Comparison of ENCODE assay signal across 2 cellular contexts in genomic region chr1:15994590-15995351, GRCh38.
A peak's percentile ranks its signal among the peaks of the same experiment; 100 is the strongest.
TF ChIP-seq lines count a peak whose summit lies in the region.

No MANE protein-coding gene starts in this region.

TF ChIP-seq in HEK293, 187 proteins besides CTCF, POLR2A, EP300 and RAD21:
- TF ChIP-seq ZNF121 (tag by site-specific recombination; IDR thresholded peaks at IDR 0.05): 0 out of 2 replicates have a peak, but pooled peaks have one; percentile 16
- TF ChIP-seq REPIN1 (tag by site-specific recombination; IDR thresholded peaks at IDR 0.05; ENCODE audit: low read depth): no peak
- TF ChIP-seq ZNF488 (tag by site-specific recombination; IDR thresholded peaks at IDR 0.05): no peak

TF ChIP-seq in HepG2, 621 proteins besides CTCF, POLR2A, EP300 and RAD21 (continues in another document):
- TF ChIP-seq, protein P1, sequence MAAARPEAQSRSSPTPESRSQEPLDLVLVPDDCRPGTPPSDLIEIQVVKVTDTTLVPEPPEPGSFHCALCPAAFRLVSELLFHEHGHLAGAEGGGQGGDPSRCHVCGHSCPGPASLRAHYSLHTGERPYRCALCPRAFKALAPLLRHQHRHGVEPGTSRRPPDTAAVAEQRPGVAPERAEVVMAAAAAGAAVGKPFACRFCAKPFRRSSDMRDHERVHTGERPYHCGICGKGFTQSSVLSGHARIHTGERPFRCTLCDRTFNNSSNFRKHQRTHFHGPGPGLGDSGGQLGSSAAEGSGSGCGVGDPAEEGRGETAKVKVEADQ (CRISPR knock-in tag; IDR thresholded peaks at IDR 0.05; ENCODE audit: borderline replicate concordance): 0 out of 2 replicates have a peak, but pooled peaks have one; percentile 42
- peak; percentile 75 for TF ChIP-seq XRCC5 (optimal IDR thresholded peaks at IDR 0.05; ENCODE audit: low read length)
- TF ChIP-seq ADNP (CRISPR knock-in tag; IDR thresholded peaks at IDR 0.05): peak; percentile 38; the same call in 1 of the 2 replicates
- no peak for TF ChIP-seq REPIN1 (CRISPR knock-in tag; IDR thresholded peaks at IDR 0.05; ENCODE audit: borderline replicate concordance, low read depth)
- no peak for TF ChIP-seq THRA (CRISPR knock-in tag; IDR thresholded peaks at IDR 0.05; ENCODE audit: borderline replicate concordance)
- 0 out of 2 replicates have a peak, but pooled peaks have one; percentile 39 for TF ChIP-seq ZFX (CRISPR knock-in tag; IDR thresholded peaks at IDR 0.05; ENCODE audit: low read depth)
- no peak for TF ChIP-seq MZF1 (CRISPR knock-in tag; IDR thresholded peaks at IDR 0.05; ENCODE audit: borderline replicate concordance)
- peak; percentile 92 for TF ChIP-seq ZBTB7A (CRISPR knock-in tag; IDR thresholded peaks at IDR 0.05)
- no peak for TF ChIP-seq ARNT2 (CRISPR knock-in tag; IDR thresholded peaks at IDR 0.05; ENCODE audit: low read depth)
- TF ChIP-seq ZBTB3 (CRISPR knock-in tag; IDR thresholded peaks at IDR 0.05; ENCODE audit: borderline replicate concordance, low read depth): peak; percentile 69; the same call in 1 of the 2 replicates
- peak; percentile 94 for TF ChIP-seq STAG1 (CRISPR knock-in tag; IDR thresholded peaks at IDR 0.05)
- no peak for TF ChIP-seq GATAD1 (CRISPR knock-in tag; IDR thresholded peaks at IDR 0.05)
- TF ChIP-seq MIXL1 (CRISPR knock-in tag; IDR thresholded peaks at IDR 0.05): 0 out of 2 replicates have a peak, but pooled peaks have one; percentile 56
- no peak for TF ChIP-seq ZNF562 (CRISPR knock-in tag; IDR thresholded peaks at IDR 0.05; ENCODE audit: borderline replicate concordance)
- TF ChIP-seq ATF2 (CRISPR knock-in tag; IDR thresholded peaks at IDR 0.05): peak; percentile 44; the same call in 1 of the 2 replicates
- TF ChIP-seq U2AF2 (IDR thresholded peaks at IDR 0.05; ENCODE audit: low read depth, low read length): no peak
- no peak for TF ChIP-seq SRSF4 (IDR thresholded peaks at IDR 0.05; ENCODE audit: low read depth, low read length, poor library complexity, severe bottlenecking)
- TF ChIP-seq KDM1A (CRISPR knock-in tag; IDR thresholded peaks at IDR 0.05): peak; percentile 22; the same call in 1 of the 2 replicates
- 0 out of 2 replicates have a peak, but pooled peaks have one; percentile 49 for TF ChIP-seq ZNF138 (CRISPR knock-in tag; IDR thresholded peaks at IDR 0.05; ENCODE audit: low read depth)
- TF ChIP-seq SIX4 (CRISPR knock-in tag; IDR thresholded peaks at IDR 0.05): no peak
- TF ChIP-seq PAXIP1 (CRISPR knock-in tag; conservative IDR thresholded peaks at IDR 0.05): peak; percentile 80
- TF ChIP-seq ZBTB7B (CRISPR knock-in tag; IDR thresholded peaks at IDR 0.05): 0 out of 2 replicates have a peak, but pooled peaks have one; percentile 58
- no peak for TF ChIP-seq FOXA1 (IDR thresholded peaks at IDR 0.05)
- TF ChIP-seq FOXA1 (CRISPR knock-in tag; IDR thresholded peaks at IDR 0.05): peak; percentile 90
- TF ChIP-seq CENPX (CRISPR knock-in tag; IDR thresholded peaks at IDR 0.05): no peak
- no peak for TF ChIP-seq HMG20B (CRISPR knock-in tag; conservative IDR thresholded peaks at IDR 0.05)
- TF ChIP-seq PHF5A (CRISPR knock-in tag; IDR thresholded peaks at IDR 0.05; ENCODE audit: low read depth, unreplicated experiment): peak; percentile 65
- peak; percentile 73 for TF ChIP-seq SALL1 (CRISPR knock-in tag; IDR thresholded peaks at IDR 0.05)
- no peak for TF ChIP-seq PITX1 (CRISPR knock-in tag; IDR thresholded peaks at IDR 0.05)
- no peak for TF ChIP-seq ZNF770 (CRISPR knock-in tag; IDR thresholded peaks at IDR 0.05)
- TF ChIP-seq ELF3 (CRISPR knock-in tag; IDR thresholded peaks at IDR 0.05): peak; percentile 44; the same call in 1 of the 2 replicates
- 0 out of 2 replicates have a peak, but pooled peaks have one; percentile 35 for TF ChIP-seq ZNF205 (CRISPR knock-in tag; IDR thresholded peaks at IDR 0.05)
- TF ChIP-seq ZNF678 (CRISPR knock-in tag; IDR thresholded peaks at IDR 0.05): no peak
- TF ChIP-seq PATZ1 (CRISPR knock-in tag; IDR thresholded peaks at IDR 0.05): peak; percentile 50; the same call in 1 of the 2 replicates
- TF ChIP-seq, protein P2, sequence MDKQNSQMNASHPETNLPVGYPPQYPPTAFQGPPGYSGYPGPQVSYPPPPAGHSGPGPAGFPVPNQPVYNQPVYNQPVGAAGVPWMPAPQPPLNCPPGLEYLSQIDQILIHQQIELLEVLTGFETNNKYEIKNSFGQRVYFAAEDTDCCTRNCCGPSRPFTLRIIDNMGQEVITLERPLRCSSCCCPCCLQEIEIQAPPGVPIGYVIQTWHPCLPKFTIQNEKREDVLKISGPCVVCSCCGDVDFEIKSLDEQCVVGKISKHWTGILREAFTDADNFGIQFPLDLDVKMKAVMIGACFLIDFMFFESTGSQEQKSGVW (CRISPR knock-in tag; IDR thresholded peaks at IDR 0.05; ENCODE audit: borderline replicate concordance): no peak
- TF ChIP-seq MED1 (CRISPR knock-in tag; IDR thresholded peaks at IDR 0.05): peak; percentile 32; the same call in 1 of the 2 replicates
- TF ChIP-seq GABPB1 (CRISPR knock-in tag; IDR thresholded peaks at IDR 0.05): peak; percentile 49; the same call in 1 of the 2 replicates
- TF ChIP-seq ZBED4 (CRISPR knock-in tag; IDR thresholded peaks at IDR 0.05; ENCODE audit: borderline replicate concordance): peak; percentile 53; the same call in 1 of the 2 replicates
- 0 out of 2 replicates have a peak, but pooled peaks have one; percentile 37 for TF ChIP-seq TARDBP (CRISPR knock-in tag; IDR thresholded peaks at IDR 0.05)
- TF ChIP-seq DNMT3B (CRISPR knock-in tag; conservative IDR thresholded peaks at IDR 0.05): no peak
